ENCODE assay signal across 8 cellular contexts in genomic region chr2:67733517-67733916, GRCh38.
DNase-seq lines count a peak whose midpoint lies in the region; ATAC-seq and TF ChIP-seq lines count a peak whose summit lies in the region.

No MANE protein-coding gene starts in this region.

- WGBS in right lobe of liver (ENCODE audit: insufficient coverage, low coverage, low lambda C conversion rate, missing lambda C conversion rate) = 50% methylated on average over 1 of the region's 3 CpGs

- TF ChIP-seq POLR2A in right lobe of liver (IDR thresholded peaks at IDR 0.05) = no peak

- H3K9me3 ChIP-seq in right lobe of liver = no peaks in the 10 kb centered on the region

- ATAC-seq in right lobe of liver = peak; percentile 63 to 75 (median 68)

- H3K4me1 ChIP-seq in right lobe of liver = no peaks in the 10 kb centered on the region

- in situ Hi-C loops in G401 (cut with HindIII; ENCODE audit: low sequenced_read_pairs) = no loop called here

- H3K27me3 ChIP-seq in HL-60 (ENCODE audit: insufficient read depth, poor library complexity, severe bottlenecking) = no peaks in the 10 kb centered on the region
- H3K27me3 ChIP-seq in right lobe of liver = no peaks in the 10 kb centered on the region

- peak; percentile 20 for TF ChIP-seq CTCF in HL-60 (IDR thresholded peaks at IDR 0.05; ENCODE audit: insufficient read depth, low read length)
- peak; percentile 8 to 54 (median 35) for TF ChIP-seq CTCF in right lobe of liver (IDR thresholded peaks at IDR 0.05)

- no peaks in the 10 kb centered on the region for H3K36me3 ChIP-seq in right lobe of liver

- intact Hi-C loops in right lobe of liver (cut with DNase I) = no loop called here

- H3K27ac ChIP-seq in HL-60 (replicated peaks) = no peak overlapping the region
- no peak overlapping the region for H3K27ac ChIP-seq in right lobe of liver

- H3K4me3 ChIP-seq in HL-60 (replicated peaks; ENCODE audit: insufficient read depth, low read length) = no peak overlapping the region
- no peak overlapping the region for H3K4me3 ChIP-seq in right lobe of liver

- DNase-seq in NCI-H2227 (lab: John Stamatoyannopoulos, UW; ENCODE audit: unreplicated experiment) (peak; percentile 22), NCI-H2227 treated with DMSO at 0.1 percent for 48 hours (lab: John Stamatoyannopoulos, UW) (no peak), HL-60 (ENCODE audit: low read depth in 1 of 2, low spot score in 1 of 2) (peak in 1 of 2 experiments; percentile 21), astrocyte of the hippocampus (ENCODE audit: low read depth, low spot score) (peak; percentile 34), right lobe of liver (peak in 2 of 3 donors; percentile 22 to 52), G401 (ENCODE audit: low spot score) (no peak), retina (no peak), T1000 (lab: John Stamatoyannopoulos, UW) (no peak)

Comparison
In these comparisons a context has a peak if more than half of its experiments do, and no peak if none do; other contexts are left out.
1. DNase-seq: peak in NCI-H2227 (single experiment), astrocyte of the hippocampus (single experiment) and right lobe of liver (2 of 3); none in NCI-H2227 treated with DMSO at 0.1 percent for 48 hours (single experiment), G401 (single experiment), retina (single experiment) and T1000 (single experiment).